17 cellular contexts compared by ENCODE assay signal in genomic region chr13:49539313-49539712, GRCh38. TPM values are rescaled to one million over a fixed set of nuclear protein-coding genes. Genes with fewer than 3 reads are reported as not detected.
DNase-seq lines count a peak whose midpoint lies in the region; ATAC-seq, FAIRE-seq and TF ChIP-seq lines count a peak whose summit lies in the region.
"Had no signal": no experiment of that assay in that cellular context is flagged by ENCODE, and none has a peak within 500 bp of the region (broad histone marks: within the 10 kb centered on the region; RNA-seq: fewer than 3 reads in every experiment).

No MANE protein-coding gene starts in this region.

- H3K27ac ChIP-seq in liver (ENCODE audit: low read depth in 1 of 2, low read length in 2 of 2) (no peak overlapping the region), HepG2 (ENCODE audit: extremely low read length, insufficient read depth, low read length) (no peak overlapping the region)
- H3K27ac ChIP-seq: prostate gland had no signal

- no peaks in the 10 kb centered on the region for H3K27me3 Mint-ChIP-seq in activated CD8-positive, alpha-beta T cell treated with anti-CD3 and anti-CD28 coated beads for 36 hours

- peak overlapping the region; percentile 44 for H3K27ac Mint-ChIP-seq in activated CD8-positive, alpha-beta T cell treated with anti-CD3 and anti-CD28 coated beads for 36 hours

- POLR2A ChIA-PET in HepG2 (lab: Yijun Ruan, JAX), result no interaction called here
- POLR2A ChIA-PET in activated CD8-positive, alpha-beta T cell treated with anti-CD3 and anti-CD28 coated beads for 36 hours (lab: Charles Lee), result no interaction called here

- DNase-seq in HepG2 (ENCODE audit: low spot score) (no peak), iris pigment epithelial cell (ENCODE audit: low read depth) (peak; percentile 57), Right ventricle myocardium inferior (ENCODE audit: missing footprints) (no peak), glomerular visceral epithelial cell (ENCODE audit: extremely low spot score) (no peak), mucosa of gallbladder (ENCODE audit: low spot score) (no peak)
- no peak for DNase-seq in activated CD8-positive, alpha-beta T cell treated with anti-CD3 and anti-CD28 coated beads for 36 hours
- DNase-seq: activated CD4-positive, alpha-beta T cell treated with anti-CD3 and anti-CD28 coated beads for 48 hours; AML-193; KBM-7; left ventricle myocardium superior; natural killer cell; NK-92 treated with Interleukin-12 subunit alpha and Interleukin-12 subunit beta, amount 100 ng/mL, for 24 hours; stimulated activated CD4-positive, alpha-beta T cell treated with anti-CD3 and anti-CD28 coated beads, Interleukin-15, amount 100 ng/mL, for 24 hours; T1000 had no signal

- ATAC-seq in HepG2 (no peak), Right ventricle myocardium inferior (no peak)
- no peak for ATAC-seq in activated CD8-positive, alpha-beta T cell treated with anti-CD3 and anti-CD28 coated beads for 36 hours
- ATAC-seq: activated naive CD4-positive, alpha-beta T cell treated with anti-CD3 and anti-CD28 coated beads, Interleukin-2, amount 50 U/mL, for 72 hours; left ventricle myocardium superior; natural killer cell had no signal

- H3K27me3 ChIP-seq in liver (ENCODE audit: control insufficient read depth in 4 of 4, insufficient read depth in 4 of 4, low read length in 3 of 4), result no peaks in the 10 kb centered on the region
- H3K27me3 ChIP-seq in HepG2 (ENCODE audit: control insufficient read depth in 1 of 2, insufficient read depth in 2 of 2, low read length in 2 of 2), result no peaks in the 10 kb centered on the region

- peaks cover 16% of the 10 kb centered on the region for H3K4me1 Mint-ChIP-seq in activated CD8-positive, alpha-beta T cell treated with anti-CD3 and anti-CD28 coated beads for 36 hours (ENCODE audit: low read depth)

- no peak for FAIRE-seq in HepG2 (lab: Jason Lieb, UNC)

- H3K4me3 ChIP-seq in liver (ENCODE audit: low read depth in 1 of 3, low read length in 3 of 3) (no peak overlapping the region), HepG2 (replicated peaks in 1 of 3; ENCODE audit: insufficient read depth in 1 of 3, low read depth in 2 of 3, low read length in 3 of 3) (no peak overlapping the region)
- H3K4me3 ChIP-seq: prostate gland had no signal

- H3K79me2 ChIP-seq in HepG2 (ENCODE audit: insufficient read depth, low read length), result no peaks in the 10 kb centered on the region

- no peak overlapping the region for H3K4me2 ChIP-seq in HepG2 (ENCODE audit: low read depth, low read length)

- TF ChIP-seq RAD21 in liver (IDR thresholded peaks at IDR 0.05), result no peak
- TF ChIP-seq RAD21 in HepG2 (CRISPR knock-in tag; IDR thresholded peaks at IDR 0.05), result no peak

- H3K36me3 ChIP-seq in liver (ENCODE audit: control insufficient read depth in 4 of 4, insufficient read depth in 3 of 4, low read depth in 1 of 4, low read length in 3 of 4) (peaks cover 0 to 11% (median 4%) of the 10 kb centered on the region in 4 donors), HepG2 (replicated peaks in 1 of 2; ENCODE audit: control insufficient read depth in 1 of 2, insufficient read depth in 2 of 2, low read length in 2 of 2) (peaks cover 6 to 34% of the 10 kb centered on the region in 2 experiments)
- H3K36me3 ChIP-seq: prostate gland had no signal

- no peak overlapping the region for H3K4me3 Mint-ChIP-seq in activated CD8-positive, alpha-beta T cell treated with anti-CD3 and anti-CD28 coated beads for 36 hours
- H3K4me3 Mint-ChIP-seq: natural killer cell had no signal

- intact Hi-C loops in HepG2 (cut with micrococcal nuclease; ENCODE audit: unreplicated experiment) (no loop called here), Right ventricle myocardium inferior (cut with DNase I) (no loop called here)
- intact Hi-C loops in activated CD8-positive, alpha-beta T cell treated with anti-CD3 and anti-CD28 coated beads for 36 hours (cut with micrococcal nuclease), result no loop called here

- TF ChIP-seq EP300 in HepG2 (IDR thresholded peaks at IDR 0.05; ENCODE audit: low read depth in 2 of 2, low read length in 2 of 2) (no peak), HepG2 (CRISPR knock-in tag; IDR thresholded peaks at IDR 0.05; ENCODE audit: borderline replicate concordance) (no peak)

- H2AFZ ChIP-seq in HepG2 (ENCODE audit: low read length), result no peak overlapping the region

- H3K4me1 ChIP-seq in liver (ENCODE audit: control insufficient read depth in 4 of 4, insufficient read depth in 4 of 4, low read length in 3 of 4) (no peaks in the 10 kb centered on the region), HepG2 (ENCODE audit: insufficient read depth, low read length) (no peaks in the 10 kb centered on the region)
- H3K4me1 ChIP-seq: prostate gland had no signal

- no peaks in the 10 kb centered on the region for H3K9me3 Mint-ChIP-seq in activated CD8-positive, alpha-beta T cell treated with anti-CD3 and anti-CD28 coated beads for 36 hours
- H3K9me3 Mint-ChIP-seq: activated naive CD4-positive, alpha-beta T cell treated with anti-CD3 and anti-CD28 coated beads, Interleukin-2, amount 50 U/mL, for 72 hours; natural killer cell had no signal

- TF ChIP-seq CTCF in liver (IDR thresholded peaks at IDR 0.05; ENCODE audit: low read depth, low read length, missing input control) (no peak), HepG2 (CRISPR knock-in tag; IDR thresholded peaks at IDR 0.05) (no peak)
- TF ChIP-seq CTCF in activated CD8-positive, alpha-beta T cell treated with anti-CD3 and anti-CD28 coated beads for 36 hours (IDR thresholded peaks at IDR 0.05), result no peak

- no peaks in the 10 kb centered on the region for H4K20me1 ChIP-seq in HepG2 (ENCODE audit: insufficient read depth, low read length)

- CTCF ChIA-PET in HepG2 (lab: Yijun Ruan, JAX; ENCODE audit: low intra/inter-chr PET ratio, low total read pairs), result no interaction called here
- CTCF ChIA-PET in activated CD8-positive, alpha-beta T cell treated with anti-CD3 and anti-CD28 coated beads for 36 hours (lab: Charles Lee), result interaction anchor here (1.7 to 1.8 kb wide), 2 partner anchors 48 to 68 kb away, joined by 4 to 9 read pairs; no protein-coding TSS in a partner anchor

- H3K9me3 ChIP-seq in liver (ENCODE audit: control insufficient read depth in 4 of 4, low read length in 3 of 4) (no peaks in the 10 kb centered on the region), HepG2 (ENCODE audit: low read length) (no peaks in the 10 kb centered on the region)
- H3K9me3 ChIP-seq: prostate gland had no signal

- no peak for TF ChIP-seq POLR2A in HepG2 (IDR thresholded peaks at IDR 0.05; ENCODE audit: insufficient read depth in 1 of 2, low read depth in 2 of 2, low read length in 2 of 2)

- H3K36me3 Mint-ChIP-seq in activated CD8-positive, alpha-beta T cell treated with anti-CD3 and anti-CD28 coated beads for 36 hours (ENCODE audit: low read depth), result peaks cover 11% of the 10 kb centered on the region

- H3K9ac ChIP-seq in liver (ENCODE audit: low read depth in 1 of 2, low read length in 2 of 2) (no peak overlapping the region), HepG2 (ENCODE audit: insufficient read depth, low read depth, low read length) (no peak overlapping the region)

- in situ Hi-C loops in HepG2 (cut with HindIII; ENCODE audit: extremely low pct_ligation_motif_present, low pct_unique_long_range_greater_than_20kb), result no loop called here

- 74% methylated on average over 5 of the region's 5 CpGs for WGBS in liver
- WGBS in HepG2 (ENCODE audit: low lambda C conversion rate), result 95% methylated on average over 5 of the region's 5 CpGs

- no TSS peak for BruUV-seq in HepG2 (replicated peaks; lab: Mats Ljungman, UMichigan)

RNA-seq across cellular contexts. Expression of gene PHF11, which starts 43.6 kb away (rescaled TPM):
- total RNA-seq in liver, result 10 to 100 TPM in 1 of 2 donors, 1 to 10 TPM in 1; 8.6 to 14.2 TPM
- 10 to 100 TPM in 1 of 2 donors, 1 to 10 TPM in 1; 8.8 to 16.1 TPM for polyA plus RNA-seq in liver
- total RNA-seq in HepG2 (2016; rRNA removed; fragmentation: Illumina TruSeq; extraction: Trizol), result 9.0 and 15.8 TPM in 2 replicates
- 3.5 and 8.1 TPM in 2 replicates for total RNA-seq in HepG2 (2016; cell fraction: cytosol; rRNA removed; fragmentation: Illumina TruSeq; extraction: Trizol; ENCODE audit: low read depth)
- total RNA-seq in HepG2 (2016; cell fraction: insoluble cytoplasmic fraction; rRNA removed; fragmentation: Illumina TruSeq; extraction: Trizol), result 9.8 and 12.7 TPM in 2 replicates
- 9.7 and 10.0 TPM in 2 replicates for total RNA-seq in HepG2 (2016; cell fraction: membrane; rRNA removed; fragmentation: Illumina TruSeq; extraction: Trizol)
- total RNA-seq in HepG2 (2016; cell fraction: nucleus; rRNA removed; fragmentation: Illumina TruSeq; extraction: Trizol), result 18.8 and 22.6 TPM in 2 replicates
- polyA plus RNA-seq in HepG2 (2011; rRNA removed), result 17.5 and 22.0 TPM in 2 replicates
- 4.7 and 6.0 TPM in 2 replicates for polyA plus RNA-seq in HepG2 (2011; cell fraction: cytosol; rRNA removed)
- polyA plus RNA-seq in HepG2 (2011; cell fraction: nucleus; rRNA removed), result 36.1 and 40.1 TPM in 2 replicates
- polyA plus RNA-seq in HepG2 (2012), result 14.5 TPM in 2 replicates
- polyA plus RNA-seq in HepG2 (2016; cell fraction: cytosol; fragmentation: Illumina TruSeq; extraction: Trizol; ENCODE audit: low read depth), result 5.2 and 6.8 TPM in 2 replicates
- polyA plus RNA-seq in HepG2 (2016; cell fraction: insoluble cytoplasmic fraction; fragmentation: Illumina TruSeq; extraction: Trizol; ENCODE audit: low read depth), result 10.5 and 12.9 TPM in 2 replicates
- 7.1 and 7.3 TPM in 2 replicates for polyA plus RNA-seq in HepG2 (2016; cell fraction: membrane; fragmentation: Illumina TruSeq; extraction: Trizol; ENCODE audit: low read depth)
- 55.0 and 55.4 TPM in 2 replicates for polyA plus RNA-seq in HepG2 (2016; cell fraction: nucleus; fragmentation: Illumina TruSeq; extraction: Trizol; ENCODE audit: insufficient read depth, low read depth)
- 6.7 and 7.2 TPM in 2 replicates for polyA minus RNA-seq in HepG2 (2011; rRNA and poly(A)+ RNA removed; ENCODE audit: low replicate concordance)
- 3.6 and 5.0 TPM in 2 replicates for polyA minus RNA-seq in HepG2 (2011; cell fraction: cytosol; rRNA and poly(A)+ RNA removed)
- 23.8 and 26.6 TPM in 2 replicates for polyA minus RNA-seq in HepG2 (2011; cell fraction: nucleus; rRNA and poly(A)+ RNA removed)
- total RNA-seq in activated CD8-positive, alpha-beta T cell treated with anti-CD3 and anti-CD28 coated beads for 36 hours, result 10 to 100 TPM; 59.3 to 62.6 TPM
- total RNA-seq in Right ventricle myocardium inferior, result 20.0 TPM
- 36.7 TPM for total RNA-seq in mucosa of gallbladder

RNA-seq across cellular contexts. Expression of gene RCBTB1, which starts 46.0 kb away (rescaled TPM):
- 1 to 10 TPM; 7.2 to 9.0 TPM for total RNA-seq in liver
- polyA plus RNA-seq in liver, result 1 to 10 TPM; 3.9 to 5.7 TPM
- 21.6 and 28.3 TPM in 2 replicates for total RNA-seq in HepG2 (2016; rRNA removed; fragmentation: Illumina TruSeq; extraction: Trizol)
- 3.2 and 3.7 TPM in 2 replicates for total RNA-seq in HepG2 (2016; cell fraction: cytosol; rRNA removed; fragmentation: Illumina TruSeq; extraction: Trizol; ENCODE audit: low read depth)
- total RNA-seq in HepG2 (2016; cell fraction: insoluble cytoplasmic fraction; rRNA removed; fragmentation: Illumina TruSeq; extraction: Trizol), result 21.1 and 26.2 TPM in 2 replicates
- total RNA-seq in HepG2 (2016; cell fraction: membrane; rRNA removed; fragmentation: Illumina TruSeq; extraction: Trizol), result 12.9 and 13.0 TPM in 2 replicates
- 21.1 and 23.4 TPM in 2 replicates for total RNA-seq in HepG2 (2016; cell fraction: nucleus; rRNA removed; fragmentation: Illumina TruSeq; extraction: Trizol)
- polyA plus RNA-seq in HepG2 (2011; rRNA removed), result 11.0 and 13.4 TPM in 2 replicates
- 6.5 and 8.7 TPM in 2 replicates for polyA plus RNA-seq in HepG2 (2011; cell fraction: cytosol; rRNA removed)
- polyA plus RNA-seq in HepG2 (2011; cell fraction: nucleus; rRNA removed), result 11.5 and 13.2 TPM in 2 replicates
- 12.5 and 13.4 TPM in 2 replicates for polyA plus RNA-seq in HepG2 (2012)
- 1.7 and 1.8 TPM in 2 replicates for polyA plus RNA-seq in HepG2 (2016; cell fraction: cytosol; fragmentation: Illumina TruSeq; extraction: Trizol; ENCODE audit: low read depth)
- 24.7 and 26.7 TPM in 2 replicates for polyA plus RNA-seq in HepG2 (2016; cell fraction: insoluble cytoplasmic fraction; fragmentation: Illumina TruSeq; extraction: Trizol; ENCODE audit: low read depth)
- polyA plus RNA-seq in HepG2 (2016; cell fraction: membrane; fragmentation: Illumina TruSeq; extraction: Trizol; ENCODE audit: low read depth), result 7.0 and 7.6 TPM in 2 replicates
- polyA plus RNA-seq in HepG2 (2016; cell fraction: nucleus; fragmentation: Illumina TruSeq; extraction: Trizol; ENCODE audit: insufficient read depth, low read depth), result 36.4 and 40.4 TPM in 2 replicates
- polyA minus RNA-seq in HepG2 (2011; rRNA and poly(A)+ RNA removed; ENCODE audit: low replicate concordance), result 5.9 and 18.2 TPM in 2 replicates
- polyA minus RNA-seq in HepG2 (2011; cell fraction: cytosol; rRNA and poly(A)+ RNA removed), result 8.4 and 9.7 TPM in 2 replicates
- 17.5 and 20.1 TPM in 2 replicates for polyA minus RNA-seq in HepG2 (2011; cell fraction: nucleus; rRNA and poly(A)+ RNA removed)
- total RNA-seq in activated CD8-positive, alpha-beta T cell treated with anti-CD3 and anti-CD28 coated beads for 36 hours, result 10 to 100 TPM; 14.2 to 14.6 TPM
- total RNA-seq in Right ventricle myocardium inferior, result 22.3 TPM
- 22.8 TPM for total RNA-seq in mucosa of gallbladder
